In genomic region chr1:183301239-183301638, GRCh38 we compare ENCODE assay signal across 18 cellular contexts.
"Had no signal": no experiment of that assay in that cellular context is flagged by ENCODE, and none has a peak within 500 bp of the region (broad histone marks: within the 10 kb centered on the region; RNA-seq: fewer than 3 reads in every experiment).

No MANE protein-coding gene starts in this region.

- H3K9me3 ChIP-seq: neutrophil, upper lobe of left lung had no signal

- H3K36me3 ChIP-seq: cardiac muscle cell, neutrophil, upper lobe of left lung had no signal

- H3K4me3 ChIP-seq: cardiac muscle cell, lung, skin epidermis, upper lobe of left lung had no signal

- ATAC-seq: activated CD4-positive, alpha-beta T cell treated with anti-CD3 and anti-CD28 coated beads for 36 hours; foreskin keratinocyte; naive thymus-derived CD8-positive, alpha-beta T cell; SK-N-SH treated with all-trans-retinoic acid at 6 μM for 48 hours; stimulated activated naive B cell treated with anti-CD40 and anti-IgM and Interleukin-4, amounts not matched to agents 10 μg/mL and 1 μg/mL and 100 μg/mL, for 72 hours had no signal

- H3K27me3 ChIP-seq: cardiac muscle cell, foreskin keratinocyte, upper lobe of left lung had no signal

- H3K27ac ChIP-seq: cardiac muscle cell, foreskin keratinocyte, neutrophil, skin epidermis, upper lobe of left lung, VCaP had no signal

- DNase-seq: activated CD4-positive, alpha-beta memory T cell treated with anti-CD3 and anti-CD28 coated beads, Interleukin-2, amount 10 ng/mL, durations not matched to agents 7 days and 5 days; activated CD4-positive, alpha-beta T cell treated with anti-CD3 and anti-CD28 coated beads for 36 hours; activated naive CD4-positive, alpha-beta T cell treated with anti-CD3 and anti-CD28 coated beads, Interleukin-2, amount 10 ng/mL, durations not matched to agents 7 days and 5 days; activated T-cell treated with anti-CD3 and anti-CD28 coated beads, Interleukin-2, amount 50 U/mL, for 24 hours; effector CD8-positive, alpha-beta T cell; foreskin keratinocyte; naive thymus-derived CD8-positive, alpha-beta T cell; stimulated activated CD4-positive, alpha-beta T cell treated with anti-CD3 and anti-CD28 coated beads, Interleukin-15, amount 100 ng/mL, for 24 hours; stimulated activated CD4-positive, alpha-beta T cell treated with anti-CD3 and anti-CD28 coated beads, Interleukin-4, amount 100 ng/mL, for 1 hour; stimulated activated naive B cell treated with anti-CD40 and anti-IgM and Interleukin-4, amounts not matched to agents 10 μg/mL and 1 μg/mL and 100 μg/mL, for 72 hours; T-helper 1 cell; upper lobe of left lung had no signal

- H3K4me1 ChIP-seq: upper lobe of left lung had no signal
